Comparison of ENCODE assay signal across 18 cellular contexts in the genomic region with DNA sequence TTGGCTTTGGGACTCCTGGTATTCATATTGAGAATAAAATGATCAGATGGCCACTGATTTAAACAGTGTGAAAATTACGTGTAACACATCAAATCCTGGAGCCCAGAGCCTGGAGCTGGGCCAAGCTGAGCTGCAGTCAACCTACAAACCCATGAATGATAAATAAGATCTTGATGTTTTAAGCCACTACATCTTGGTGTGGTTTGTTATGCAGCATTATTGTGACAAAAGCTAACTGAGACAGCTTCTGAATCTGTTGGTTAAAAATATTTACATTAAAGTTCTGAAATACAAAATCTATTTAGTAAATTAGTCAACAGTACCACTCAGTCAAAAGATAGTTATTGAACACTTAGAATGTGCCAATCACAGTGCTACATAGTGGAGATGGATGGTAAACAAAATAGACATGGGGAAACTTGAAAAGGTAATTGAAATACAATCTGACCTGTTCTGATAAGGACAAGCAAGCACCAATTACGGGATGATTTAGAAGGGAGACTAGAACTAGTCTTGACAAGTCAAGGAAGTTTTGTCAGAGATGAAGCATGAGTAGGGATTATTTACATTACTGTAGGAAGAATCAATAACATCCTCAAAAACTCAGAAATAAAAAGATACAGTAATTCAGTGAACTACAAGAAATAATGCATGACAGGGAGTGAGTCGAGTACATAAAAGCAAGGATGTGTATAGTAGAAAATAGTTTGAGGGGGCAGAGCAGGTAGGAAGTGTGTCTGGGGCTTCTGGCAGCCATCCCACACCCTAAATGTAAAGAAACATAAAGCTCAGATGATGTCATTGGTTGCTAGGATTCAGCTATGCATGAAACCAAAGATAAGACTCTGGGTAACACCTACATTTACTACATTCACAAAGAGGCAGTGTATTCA.
A peak's percentile ranks its signal among the peaks of the same experiment; 100 is the strongest.
DNase-seq lines count a peak whose midpoint lies in the region; ATAC-seq and TF ChIP-seq lines count a peak whose summit lies in the region.
"Had no signal": no experiment of that assay in that cellular context is flagged by ENCODE, and none has a peak within 500 bp of the region (broad histone marks: within the 10 kb centered on the region; RNA-seq: fewer than 3 reads in every experiment).

No MANE protein-coding gene starts in this region.

- ATAC-seq in HG02885 (IDR thresholded peaks at IDR 0.05; ENCODE audit: poor library complexity, unreplicated experiment) = peak; percentile 74
- ATAC-seq in GM19324 (IDR thresholded peaks at IDR 0.05; ENCODE audit: low FRiP score, unreplicated experiment) = no peak
- no peak for ATAC-seq in T-helper 17 cell
- ATAC-seq: activated T-cell treated with anti-CD3 and anti-CD28 coated beads, Interleukin-2, amount 50 U/mL, for 72 hours; left ventricle myocardium superior had no signal

- no peaks in the 10 kb centered on the region for H3K9me3 ChIP-seq in T-helper 17 cell (ENCODE audit: control insufficient read depth, low read length, poor library complexity, severe bottlenecking)
- H3K9me3 ChIP-seq: esophagus muscularis mucosa had no signal

- no peaks in the 10 kb centered on the region for H3K4me1 Mint-ChIP-seq in T-helper 17 cell
- H3K4me1 Mint-ChIP-seq: activated CD4-positive, alpha-beta T cell treated with anti-CD3 and anti-CD28 coated beads, Interleukin-2, amount 10 ng/mL, durations not matched to agents 7 days and 5 days; nephron had no signal

- H3K4me3 Mint-ChIP-seq in T-helper 17 cell = no peak overlapping the region
- H3K4me3 Mint-ChIP-seq: activated CD4-positive, alpha-beta T cell treated with anti-CD3 and anti-CD28 coated beads, Interleukin-2, amount 10 ng/mL, durations not matched to agents 7 days and 5 days; activated T-cell treated with anti-CD3 and anti-CD28 coated beads, Interleukin-2, amount 50 U/mL, for 72 hours; nephron had no signal

- no peak for TF ChIP-seq CTCF in GM10266 (IDR thresholded peaks at IDR 0.05; ENCODE audit: control insufficient read depth, insufficient read depth, low read depth, missing control alignments)

- H3K27me3 Mint-ChIP-seq in T-helper 17 cell = no peaks in the 10 kb centered on the region
- H3K27me3 Mint-ChIP-seq: activated CD4-positive, alpha-beta T cell treated with anti-CD3 and anti-CD28 coated beads, Interleukin-2, amount 10 ng/mL, durations not matched to agents 7 days and 5 days had no signal

- no peaks in the 10 kb centered on the region for H3K36me3 Mint-ChIP-seq in T-helper 17 cell (ENCODE audit: low read depth)

- peak; percentile 18 for DNase-seq in GM10266 (ENCODE audit: extremely low spot score)
- DNase-seq in NCI-H69 (lab: John Stamatoyannopoulos, UW) = peak; percentile 76
- DNase-seq in glomerular visceral epithelial cell (ENCODE audit: extremely low spot score) = peak; percentile 27
- no peak for DNase-seq in caudate nucleus (lab: John Stamatoyannopoulos, UW)
- DNase-seq in NCI-H526 (lab: John Stamatoyannopoulos, UW) = no peak
- no peak for DNase-seq in T-helper 17 cell
- DNase-seq: activated CD4-positive, alpha-beta T cell treated with anti-CD3 and anti-CD28 coated beads, Interleukin-2, amount 10 ng/mL, durations not matched to agents 7 days and 5 days; activated T-cell treated with anti-CD3 and anti-CD28 coated beads, Interleukin-2, amount 50 U/mL, for 72 hours; left ventricle myocardium superior; MM.1S; NCI-H2227 treated with DMSO at 0.1 percent for 48 hours; retina; stimulated activated CD4-positive, alpha-beta T cell treated with anti-CD3 and anti-CD28 coated beads, Interleukin-4, amount 100 ng/mL, for 1 hour; T-helper 2 cell had no signal

- H3K27ac ChIP-seq in caudate nucleus (ENCODE audit: low read depth, low read length) = no peak overlapping the region
- H3K27ac ChIP-seq: esophagus muscularis mucosa had no signal

- H3K27ac Mint-ChIP-seq in T-helper 17 cell = no peak overlapping the region
- H3K27ac Mint-ChIP-seq: activated CD4-positive, alpha-beta T cell treated with anti-CD3 and anti-CD28 coated beads, Interleukin-2, amount 10 ng/mL, durations not matched to agents 7 days and 5 days; activated T-cell treated with anti-CD3 and anti-CD28 coated beads, Interleukin-2, amount 50 U/mL, for 72 hours; nephron had no signal

Comparison
In these comparisons a context has a peak if more than half of its experiments do, and no peak if none do; other contexts are left out.
1. DNase-seq: peak in GM10266 (single experiment), NCI-H69 (single experiment) and glomerular visceral epithelial cell (single experiment); none in caudate nucleus (0 of 61), NCI-H526 (0 of 2) and T-helper 17 cell (0 of 3).